ENCODE assay signal across 8 cellular contexts in genomic region chr2:219642465-219643083, GRCh38. TPM values are rescaled to one million over a fixed set of nuclear protein-coding genes. Genes with fewer than 3 reads are reported as not detected.
DNase-seq lines count a peak whose midpoint lies in the region; ATAC-seq and TF ChIP-seq lines count a peak whose summit lies in the region.

No MANE protein-coding gene starts in this region.

- intact Hi-C loops in activated CD4-positive, alpha-beta T cell treated with anti-CD3 and anti-CD28 coated beads for 36 hours (cut with DNase I, micrococcal nuclease): loop anchor here (1.0 to 10.0 kb wide), 6 partner anchors 44 to 239 kb away; no protein-coding TSS in a partner anchor
- intact Hi-C loops in left lung (cut with DNase I): loop anchor here in 1 of 2 donors (5.0 kb wide), 1 partner anchor 100 kb away; the partner anchor contains the start of genes CHPF and TMEM198

- H3K36me3 ChIP-seq in left lung: no peaks in the 10 kb centered on the region

- H3K27me3 Mint-ChIP-seq in activated CD4-positive, alpha-beta T cell treated with anti-CD3 and anti-CD28 coated beads for 36 hours: peaks cover 6% of the 10 kb centered on the region

- no peak overlapping the region for H3K27ac Mint-ChIP-seq in activated CD4-positive, alpha-beta T cell treated with anti-CD3 and anti-CD28 coated beads for 36 hours

- ATAC-seq in GM19438 (IDR thresholded peaks at IDR 0.05; ENCODE audit: low read depth, unreplicated experiment): peak; percentile 98
- ATAC-seq in HG03520 (IDR thresholded peaks at IDR 0.05; ENCODE audit: unreplicated experiment): peak; percentile 98
- ATAC-seq in activated CD4-positive, alpha-beta T cell treated with anti-CD3 and anti-CD28 coated beads for 36 hours: peak; percentile 100
- ATAC-seq in left lung: peak; percentile 95

- POLR2A ChIA-PET in activated CD4-positive, alpha-beta T cell treated with anti-CD3 and anti-CD28 coated beads for 36 hours (lab: Charles Lee): no interaction called here

- no peak overlapping the region for H3K27ac ChIP-seq in left lung

- H3K4me3 ChIP-seq in choroid plexus epithelial cell (ENCODE audit: low read depth, low read length) (no peak overlapping the region), left lung (no peak overlapping the region)

- no peak overlapping the region for H3K4me3 Mint-ChIP-seq in activated CD4-positive, alpha-beta T cell treated with anti-CD3 and anti-CD28 coated beads for 36 hours

- CTCF ChIA-PET in activated CD4-positive, alpha-beta T cell treated with anti-CD3 and anti-CD28 coated beads for 36 hours (lab: Charles Lee): interaction anchor here (0.5 to 4.7 kb wide), 23 partner anchors 11 to 793 kb away, joined by 3 to 22 read pairs (median 4); partner anchors contain the start of genes CHPF, OBSL1, STK11IP and TMEM198

- peaks cover 9 to 13% of the 10 kb centered on the region in 2 donors for H3K4me1 ChIP-seq in left lung

- peaks cover 0 to 26% of the 10 kb centered on the region in 2 donors for H3K27me3 ChIP-seq in left lung

- H3K9me3 ChIP-seq in left lung: no peaks in the 10 kb centered on the region

- H3K9me3 Mint-ChIP-seq in activated CD4-positive, alpha-beta T cell treated with anti-CD3 and anti-CD28 coated beads for 36 hours (ENCODE audit: low read depth): no peaks in the 10 kb centered on the region

- H3K36me3 Mint-ChIP-seq in activated CD4-positive, alpha-beta T cell treated with anti-CD3 and anti-CD28 coated beads for 36 hours (ENCODE audit: low read depth): no peaks in the 10 kb centered on the region

- TF ChIP-seq CTCF in choroid plexus epithelial cell (conservative IDR thresholded peaks at IDR 0.05; ENCODE audit: low read depth, low read length): peak; percentile 99
- TF ChIP-seq CTCF in left lung (IDR thresholded peaks at IDR 0.05): peak; percentile 97 to 99

- DNase-seq in CMK (ENCODE audit: low read depth): peak; percentile 89
- DNase-seq in NCI-H526 (lab: John Stamatoyannopoulos, UW): peak; percentile 85 to 96
- DNase-seq in activated CD4-positive, alpha-beta T cell treated with anti-CD3 and anti-CD28 coated beads for 36 hours: peak; percentile 96
- peak; percentile 98 for DNase-seq in choroid plexus epithelial cell (ENCODE audit: low read depth)
- DNase-seq in left lung: peak; percentile 96 to 98
- peak; percentile 86 to 87 for DNase-seq in stimulated activated CD4-positive, alpha-beta T cell treated with anti-CD3 and anti-CD28 coated beads, Interleukin-4, amount 100 ng/mL, for 48 hours (ENCODE audit: low read depth in 2 of 2)

- peaks cover 8% of the 10 kb centered on the region for H3K4me1 Mint-ChIP-seq in activated CD4-positive, alpha-beta T cell treated with anti-CD3 and anti-CD28 coated beads for 36 hours

RNA-seq across cellular contexts. Expression of gene SLC4A3, which starts 15.1 kb away (rescaled TPM):
- under 1 TPM; 0.05 to 0.16 TPM for total RNA-seq in activated CD4-positive, alpha-beta T cell treated with anti-CD3 and anti-CD28 coated beads for 36 hours
- total RNA-seq in left lung: 1 to 10 TPM; 2.9 to 5.7 TPM

RNA-seq across cellular contexts. Expression of gene STK11IP, which starts 44.9 kb away (rescaled TPM):
- 10 to 100 TPM; 23.5 to 26.1 TPM for total RNA-seq in activated CD4-positive, alpha-beta T cell treated with anti-CD3 and anti-CD28 coated beads for 36 hours
- total RNA-seq in left lung: 10 to 100 TPM; 25.1 to 30.3 TPM
